In genomic region chr1:235018720-235019444, GRCh38 we compare ENCODE assay signal across 13 cellular contexts.
DNase-seq lines count a peak whose midpoint lies in the region; ATAC-seq lines count a peak whose summit lies in the region.
"Had no signal": no experiment of that assay in that cellular context is flagged by ENCODE, and none has a peak within 500 bp of the region (broad histone marks: within the 10 kb centered on the region; RNA-seq: fewer than 3 reads in every experiment).

No MANE protein-coding gene starts in this region.

- H3K4me1 ChIP-seq in GM23248 (ENCODE audit: insufficient read depth) = peaks cover 37% of the 10 kb centered on the region

- DNase-seq in GM23248 = no peak
- peak; percentile 29 for DNase-seq in SW480 (ENCODE audit: low spot score)
- peak; percentile 37 for DNase-seq in stimulated activated CD4-positive, alpha-beta T cell treated with anti-CD3 and anti-CD28 coated beads, Interleukin-2, amount 100 ng/mL, for 4 hours (ENCODE audit: low read depth)
- no peak for DNase-seq in cortex of kidney (lab: John Stamatoyannopoulos, UW)
- DNase-seq in NCI-H2196 treated with DMSO at 0.1 percent for 48 hours (lab: John Stamatoyannopoulos, UW; ENCODE audit: unreplicated experiment) = no peak
- DNase-seq in NCI-H2171 treated with DMSO at 0.1 percent for 48 hours (lab: John Stamatoyannopoulos, UW) = no peak
- DNase-seq: colonic mucosa, Kasumi-1, NCI-H2081 treated with DMSO at 0.1 percent for 48 hours, T-helper 9 cell had no signal

- no peaks in the 10 kb centered on the region for H3K9me3 ChIP-seq in GM23248 (ENCODE audit: low read depth)
- H3K9me3 ChIP-seq: colonic mucosa had no signal

- H3K79me2 ChIP-seq in GM23248 (ENCODE audit: insufficient read depth) = no peaks in the 10 kb centered on the region

- H3K4me3 ChIP-seq in GM23248 = no peak overlapping the region
- H3K4me3 ChIP-seq: colonic mucosa had no signal

- peaks cover 10% of the 10 kb centered on the region for H3K9me3 Mint-ChIP-seq in dendritic cell treated with granulocyte-macrophage colony-stimulating factor and Interleukin-4, amounts not matched to agents 40 ng/mL and 50 ng/mL, for 4 days

- H3K4me2 ChIP-seq in GM23248 (ENCODE audit: unreplicated experiment) = no peak overlapping the region

- H3K4me1 Mint-ChIP-seq in dendritic cell treated with granulocyte-macrophage colony-stimulating factor and Interleukin-4, amounts not matched to agents 40 ng/mL and 50 ng/mL, for 4 days (ENCODE audit: low read depth) = peaks cover 72% of the 10 kb centered on the region

- peak overlapping the region; percentile 89 for H3K27ac ChIP-seq in GM23248
- H3K27ac ChIP-seq: colonic mucosa had no signal

- peak overlapping the region; percentile 17 for H3K27ac Mint-ChIP-seq in dendritic cell treated with granulocyte-macrophage colony-stimulating factor and Interleukin-4, amounts not matched to agents 40 ng/mL and 50 ng/mL, for 4 days

- no peaks in the 10 kb centered on the region for H3K27me3 ChIP-seq in GM23248 (replicated peaks; ENCODE audit: insufficient read depth)
- H3K27me3 ChIP-seq: colonic mucosa had no signal

- intact Hi-C loops in dendritic cell treated with granulocyte-macrophage colony-stimulating factor and Interleukin-4, amounts not matched to agents 40 ng/mL and 50 ng/mL, for 4 days (cut with micrococcal nuclease) = no loop called here

- H3F3A ChIP-seq in GM23248 (ENCODE audit: insufficient read depth) = peaks cover 30% of the 10 kb centered on the region

- no peaks in the 10 kb centered on the region for H3K36me3 ChIP-seq in GM23248 (ENCODE audit: low read depth)
- H3K36me3 ChIP-seq: colonic mucosa had no signal

- no peak overlapping the region for H3K9ac ChIP-seq in GM23248

- in situ Hi-C loops in GM23248 (cut with MboI) = no loop called here

- H4K20me1 ChIP-seq in GM23248 (ENCODE audit: insufficient read depth) = no peaks in the 10 kb centered on the region

- H3K27me3 Mint-ChIP-seq in dendritic cell treated with granulocyte-macrophage colony-stimulating factor and Interleukin-4, amounts not matched to agents 40 ng/mL and 50 ng/mL, for 4 days = peaks cover 2% of the 10 kb centered on the region

- H3K4me3 Mint-ChIP-seq in dendritic cell treated with granulocyte-macrophage colony-stimulating factor and Interleukin-4, amounts not matched to agents 40 ng/mL and 50 ng/mL, for 4 days = no peak overlapping the region
- H3K4me3 Mint-ChIP-seq: neural crest cell had no signal

- 65 to 71% methylated on average over 3 of the region's 3 CpGs for WGBS in GM23248 (ENCODE audit: low coverage in 1 of 2, low lambda C conversion rate in 2 of 2, missing lambda C conversion rate in 2 of 2), 2 experiments

- H2AFZ ChIP-seq in GM23248 = no peak overlapping the region

- no peak for ATAC-seq in GM21723 (IDR thresholded peaks at IDR 0.05; ENCODE audit: unreplicated experiment)

- H3K36me3 Mint-ChIP-seq in dendritic cell treated with granulocyte-macrophage colony-stimulating factor and Interleukin-4, amounts not matched to agents 40 ng/mL and 50 ng/mL, for 4 days (ENCODE audit: low read depth) = no peaks in the 10 kb centered on the region

- no peaks in the 10 kb centered on the region for H3K9me2 ChIP-seq in GM23248 (ENCODE audit: insufficient read depth)

Comparison
In these comparisons a context has a peak if more than half of its experiments do, and no peak if none do; other contexts are left out.
1. DNase-seq: peak in SW480 (single experiment) and stimulated activated CD4-positive, alpha-beta T cell treated with anti-CD3 and anti-CD28 coated beads, Interleukin-2, amount 100 ng/mL, for 4 hours (single experiment); none in GM23248 (single experiment), cortex of kidney (single experiment), NCI-H2196 treated with DMSO at 0.1 percent for 48 hours (single experiment) and NCI-H2171 treated with DMSO at 0.1 percent for 48 hours (single experiment).